In genomic region chr2:20050712-20051517, GRCh38 we compare ENCODE assay signal across 8 cellular contexts. TPM values are rescaled to one million over a fixed set of nuclear protein-coding genes. Genes with fewer than 3 reads are reported as not detected.
DNase-seq lines count a peak whose midpoint lies in the region; ATAC-seq and TF ChIP-seq lines count a peak whose summit lies in the region.

No MANE protein-coding gene starts in this region.

- peak; percentile 40 for DNase-seq in DMS 273 treated with DMSO at 0.1 percent for 48 hours (lab: John Stamatoyannopoulos, UW)
- peak; percentile 35 to 60 for DNase-seq in PC-9
- peak; percentile 31 for DNase-seq in astrocyte of the cerebellum (ENCODE audit: low read depth)
- peak; percentile 30 to 62 for DNase-seq in hippocampal formation (lab: John Stamatoyannopoulos, UW)
- DNase-seq in pulmonary artery endothelial cell (ENCODE audit: low read depth, low spot score): peak; percentile 40

- no peaks in the 10 kb centered on the region for H3K9me2 ChIP-seq in PC-9 (ENCODE audit: insufficient read depth)

- peak overlapping the region; percentile 94 for H3K27ac ChIP-seq in PC-9

- ATAC-seq in GM19395 (IDR thresholded peaks at IDR 0.05; ENCODE audit: unreplicated experiment) (peak; percentile 30), HG03432 (IDR thresholded peaks at IDR 0.05; ENCODE audit: unreplicated experiment) (peak; percentile 26), GM18520 (IDR thresholded peaks at IDR 0.05; ENCODE audit: unreplicated experiment) (no peak)

- peaks cover 27% of the 10 kb centered on the region for H4K20me1 ChIP-seq in PC-9 (ENCODE audit: insufficient read depth)

- H3K4me1 ChIP-seq in PC-9 (replicated peaks; ENCODE audit: insufficient read depth): peaks cover 36% of the 10 kb centered on the region

- no TSS peak for BruUV-seq in PC-9 (replicated peaks; lab: Mats Ljungman, UMichigan)

- H3K36me3 ChIP-seq in PC-9 (ENCODE audit: low read depth): no peaks in the 10 kb centered on the region

- peak overlapping the region; percentile 98 for H3K4me2 ChIP-seq in PC-9

- CTCF ChIA-PET in PC-9 (lab: Charles Lee): interaction anchor here (0.5 kb wide), 1 partner anchor 1599 kb away, joined by 3 read pairs; no protein-coding TSS in a partner anchor

- H3K4me3 ChIP-seq in PC-9: peak overlapping the region; percentile 85
- H3K4me3 ChIP-seq in astrocyte of the cerebellum (ENCODE audit: low read depth, low read length): peak overlapping the region; percentile 89

- H3F3A ChIP-seq in PC-9 (ENCODE audit: insufficient read depth, low read depth): peaks cover 19% of the 10 kb centered on the region

- H3K79me2 ChIP-seq in PC-9 (ENCODE audit: low read depth): peaks cover 51% of the 10 kb centered on the region

- intact Hi-C loops in PC-9 (cut with micrococcal nuclease; ENCODE audit: unreplicated experiment): loop anchor here (1.0 to 5.0 kb wide), 2 partner anchors 42 to 181 kb away; no protein-coding TSS in a partner anchor

- no peaks in the 10 kb centered on the region for H3K9me3 ChIP-seq in PC-9 (ENCODE audit: insufficient read depth, low read depth)

- in situ Hi-C loops in astrocyte of the cerebellum (cut with HindIII; ENCODE audit: low sequenced_read_pairs): no loop called here

- no peak for TF ChIP-seq CTCF in PC-9 (conservative IDR thresholded peaks at IDR 0.05)
- peak; percentile 31 for TF ChIP-seq CTCF in astrocyte of the cerebellum (IDR thresholded peaks at IDR 0.05; ENCODE audit: low read depth, low read length, missing control alignments)

- peak overlapping the region; percentile 89 for H2AFZ ChIP-seq in PC-9

- POLR2A ChIA-PET in PC-9 (lab: Charles Lee; ENCODE audit: unreplicated experiment): interaction anchor here (0.6 kb wide), 2 partner anchors 59 to 396 kb away, joined by 3 to 4 read pairs; partner anchors contain the start of gene RHOB

- H3K27me3 ChIP-seq in PC-9 (ENCODE audit: insufficient read depth, low read depth): no peaks in the 10 kb centered on the region

RNA-seq across cellular contexts. Expression of gene LAPTM4A, which starts 0.5 kb away (rescaled TPM):
- total RNA-seq in PC-9 (2021) (96.6 and 125 TPM in 2 replicates), pulmonary artery endothelial cell (121 and 125 TPM in 2 replicates)

RNA-seq across cellular contexts. Expression of gene MATN3, which starts 38.4 kb away (rescaled TPM):
- 1.0 and 1.9 TPM in 2 replicates for total RNA-seq in PC-9 (2021)
- 0.95 and 1.1 TPM in 2 replicates for total RNA-seq in pulmonary artery endothelial cell
